1 cellular context compared by ENCODE assay signal in the genomic region with DNA sequence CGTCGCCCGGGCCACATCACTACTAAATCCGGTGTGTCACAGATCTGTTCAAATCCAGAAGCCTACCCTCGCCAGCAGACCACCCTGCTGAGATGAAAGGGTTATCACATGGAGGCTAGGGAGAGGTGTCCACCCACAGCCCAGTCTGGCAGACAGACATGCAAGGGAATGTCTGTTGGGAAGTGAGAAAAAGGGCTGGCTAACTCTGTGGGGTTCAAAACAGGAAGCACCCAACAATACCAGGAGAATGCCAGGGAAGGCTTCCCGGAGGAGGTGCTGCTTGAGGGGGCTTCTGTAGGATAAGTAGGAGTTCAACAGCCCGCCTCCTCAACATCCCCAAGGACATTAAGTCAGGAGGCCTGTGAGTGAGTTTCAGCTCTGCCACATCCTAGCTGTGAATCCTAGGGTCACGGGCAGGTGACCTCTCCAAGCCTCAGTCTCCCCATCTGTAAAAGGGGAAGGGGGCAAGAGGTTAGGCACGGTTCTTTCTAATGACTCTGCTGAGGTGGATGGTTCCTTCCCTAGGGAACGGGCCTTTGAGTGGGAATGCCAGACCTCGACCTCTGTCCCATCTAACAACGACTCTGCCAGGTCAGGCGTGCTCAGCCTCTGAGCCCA.
TF ChIP-seq lines count a peak whose summit lies in the region.

No MANE protein-coding gene starts in this region.

TF ChIP-seq in liver, 16 proteins besides CTCF, POLR2A, EP300 and RAD21 (continued from another document):
- TF ChIP-seq, protein P1, sequence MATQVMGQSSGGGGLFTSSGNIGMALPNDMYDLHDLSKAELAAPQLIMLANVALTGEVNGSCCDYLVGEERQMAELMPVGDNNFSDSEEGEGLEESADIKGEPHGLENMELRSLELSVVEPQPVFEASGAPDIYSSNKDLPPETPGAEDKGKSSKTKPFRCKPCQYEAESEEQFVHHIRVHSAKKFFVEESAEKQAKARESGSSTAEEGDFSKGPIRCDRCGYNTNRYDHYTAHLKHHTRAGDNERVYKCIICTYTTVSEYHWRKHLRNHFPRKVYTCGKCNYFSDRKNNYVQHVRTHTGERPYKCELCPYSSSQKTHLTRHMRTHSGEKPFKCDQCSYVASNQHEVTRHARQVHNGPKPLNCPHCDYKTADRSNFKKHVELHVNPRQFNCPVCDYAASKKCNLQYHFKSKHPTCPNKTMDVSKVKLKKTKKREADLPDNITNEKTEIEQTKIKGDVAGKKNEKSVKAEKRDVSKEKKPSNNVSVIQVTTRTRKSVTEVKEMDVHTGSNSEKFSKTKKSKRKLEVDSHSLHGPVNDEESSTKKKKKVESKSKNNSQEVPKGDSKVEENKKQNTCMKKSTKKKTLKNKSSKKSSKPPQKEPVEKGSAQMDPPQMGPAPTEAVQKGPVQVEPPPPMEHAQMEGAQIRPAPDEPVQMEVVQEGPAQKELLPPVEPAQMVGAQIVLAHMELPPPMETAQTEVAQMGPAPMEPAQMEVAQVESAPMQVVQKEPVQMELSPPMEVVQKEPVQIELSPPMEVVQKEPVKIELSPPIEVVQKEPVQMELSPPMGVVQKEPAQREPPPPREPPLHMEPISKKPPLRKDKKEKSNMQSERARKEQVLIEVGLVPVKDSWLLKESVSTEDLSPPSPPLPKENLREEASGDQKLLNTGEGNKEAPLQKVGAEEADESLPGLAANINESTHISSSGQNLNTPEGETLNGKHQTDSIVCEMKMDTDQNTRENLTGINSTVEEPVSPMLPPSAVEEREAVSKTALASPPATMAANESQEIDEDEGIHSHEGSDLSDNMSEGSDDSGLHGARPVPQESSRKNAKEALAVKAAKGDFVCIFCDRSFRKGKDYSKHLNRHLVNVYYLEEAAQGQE (IDR thresholded peaks at IDR 0.05): no peak
- TF ChIP-seq NR2F2 (IDR thresholded peaks at IDR 0.05): peak; percentile 44
